10 cellular contexts compared by ENCODE assay signal in the genomic region with DNA sequence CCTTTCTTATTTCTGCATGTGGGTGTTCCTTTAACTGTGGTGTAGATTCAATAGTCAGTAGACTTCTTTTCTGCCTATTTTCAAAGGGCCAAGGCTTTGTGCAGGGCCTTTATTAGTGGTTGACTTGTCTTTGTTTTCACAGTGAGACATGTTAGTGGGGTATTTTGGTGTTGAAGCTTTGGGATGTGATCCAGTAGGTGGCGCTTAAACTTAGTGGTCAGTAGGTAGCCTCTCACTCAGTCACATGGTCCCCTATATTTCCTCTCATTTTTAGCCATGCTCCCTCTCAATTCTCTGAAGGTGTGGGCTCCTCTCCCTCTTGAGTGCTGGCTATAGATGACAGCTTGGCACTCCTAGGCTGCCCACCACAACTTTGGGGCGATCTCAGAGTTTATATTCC. TPM values are rescaled to one million over a fixed set of nuclear protein-coding genes. Genes with fewer than 3 reads are reported as not detected.
DNase-seq lines count a peak whose midpoint lies in the region; ATAC-seq and TF ChIP-seq lines count a peak whose summit lies in the region.
"Had no signal": no experiment of that assay in that cellular context is flagged by ENCODE, and none has a peak within 500 bp of the region (broad histone marks: within the 10 kb centered on the region; RNA-seq: fewer than 3 reads in every experiment).

No MANE protein-coding gene starts in this region.

- CTCF ChIA-PET in HCT116 (lab: Charles Lee) = no interaction called here

- no peaks in the 10 kb centered on the region for H3K79me2 ChIP-seq in HCT116 (ENCODE audit: insufficient read depth, low read length)

- no peaks in the 10 kb centered on the region for H3K9me2 ChIP-seq in HCT116 (ENCODE audit: insufficient read depth)

- DNase-seq in GM03348 (ENCODE audit: low spot score) (peak; percentile 37), HCT116 (ENCODE audit: low read depth, low spot score) (no peak), SK-MEL-5 (ENCODE audit: low read depth, low spot score) (peak; percentile 63), kidney tubule cell (ENCODE audit: low spot score) (peak; percentile 26), T-helper 9 cell (no peak), SW 1271 (lab: John Stamatoyannopoulos, UW) (no peak), CD14-positive monocyte (ENCODE audit: low spot score) (no peak), Right ventricle myocardium superior (no peak)

- peak; percentile 89 for ATAC-seq in HCT116
- ATAC-seq in Right ventricle myocardium superior (ENCODE audit: poor library complexity) = no peak

- H3K4me3 ChIP-seq in HCT116 (replicated peaks in 1 of 2; ENCODE audit: low read depth in 1 of 2, low read length in 2 of 2) = no peak overlapping the region

- H3K9me3 ChIP-seq in HCT116 (ENCODE audit: control insufficient read depth in 1 of 2, insufficient read depth in 1 of 2, low read depth in 1 of 2, low read length in 2 of 2) = no peaks in the 10 kb centered on the region

- no peak overlapping the region for H3K27ac ChIP-seq in HCT116 (ENCODE audit: low read depth, low read length)
- H3K27ac ChIP-seq: epithelial cell of prostate had no signal

- peaks cover 2 to 4% (median 2%) of the 10 kb centered on the region in 3 donors for H3K27me3 Mint-ChIP-seq in CD14-positive monocyte (ENCODE audit: low read depth in 3 of 3)

- RAD21 ChIA-PET in HCT116 (lab: Charles Lee; ENCODE audit: low non-redundant PET in 1 of 2, low total read pairs in 2 of 2, uncharacterized antibody in 2 of 2, unreplicated experiment in 2 of 2) = interaction anchor here in 1 of 2 experiments (0.6 kb wide), 1 partner anchor 551 kb away, joined by 3 read pairs; no protein-coding TSS in a partner anchor

- no peak overlapping the region for H3K27ac Mint-ChIP-seq in CD14-positive monocyte
- H3K27ac Mint-ChIP-seq: T-helper 2 cell treated with Interferon-gamma antibody and Interleukin-4, amounts not matched to agents 5 μg/mL and 100 μg/mL, for 36 hours had no signal

- peak overlapping the region; percentile 44 for H2AFZ ChIP-seq in HCT116 (ENCODE audit: low read depth, low read length, poor library complexity, severe bottlenecking)

- H3K27me3 ChIP-seq in HCT116 (ENCODE audit: insufficient read depth, low read length) = no peaks in the 10 kb centered on the region; the same call in 1 of the 2 replicates

- no TSS peak for BruUV-seq in HCT116 (replicated peaks; lab: Mats Ljungman, UMichigan)

- no peaks in the 10 kb centered on the region for H3K36me3 Mint-ChIP-seq in CD14-positive monocyte

- no peaks in the 10 kb centered on the region for H3K4me1 ChIP-seq in HCT116 (ENCODE audit: control insufficient read depth in 1 of 2, insufficient read depth in 2 of 2, low read length in 2 of 2)

- POLR2A ChIA-PET in HCT116 (lab: Charles Lee) = no interaction called here

- no peak for TF ChIP-seq POLR2A in HCT116 (IDR thresholded peaks at IDR 0.05; ENCODE audit: borderline replicate concordance, extremely low read depth, insufficient read depth, insufficient read length)

- H3K9me3 Mint-ChIP-seq in CD14-positive monocyte = peaks cover 6 to 26% (median 14%) of the 10 kb centered on the region in 7 donors

- intact Hi-C loops in HCT116 (cut with micrococcal nuclease) (no loop called here), CD14-positive monocyte (cut with micrococcal nuclease) (no loop called here), Right ventricle myocardium superior (cut with DNase I) (no loop called here)

- no peaks in the 10 kb centered on the region for H3K36me3 ChIP-seq in HCT116 (ENCODE audit: control insufficient read depth in 1 of 2, insufficient read depth in 2 of 2, low read length in 2 of 2)

- H3K4me1 Mint-ChIP-seq in CD14-positive monocyte = peaks cover 2% of the 10 kb centered on the region

- TF ChIP-seq RAD21 in HCT116 (IDR thresholded peaks at IDR 0.05; ENCODE audit: low read depth) = peak; percentile 47

- in situ Hi-C loops in SK-MEL-5 (cut with HindIII; ENCODE audit: low pct_unique_long_range_greater_than_20kb, low sequenced_read_pairs) = no loop called here

- TF ChIP-seq CTCF in HCT116 (IDR thresholded peaks at IDR 0.05 in 2 of 3, conservative IDR thresholded peaks at IDR 0.05 in 1 of 3; ENCODE audit: borderline replicate concordance in 1 of 3, insufficient read depth in 1 of 3, low read depth in 2 of 3, low read length in 2 of 3) (peak in 2 of 3 experiments; percentile 54 to 61; a peak in 4 of 6 replicates), CD14-positive monocyte (IDR thresholded peaks at IDR 0.05) (no peak)

- H3K9ac ChIP-seq in HCT116 (ENCODE audit: low read length) = no peak overlapping the region

- no peak overlapping the region for H3K4me2 ChIP-seq in HCT116 (ENCODE audit: low read length)

- no peaks in the 10 kb centered on the region for H4K20me1 ChIP-seq in HCT116 (ENCODE audit: insufficient read depth)

- H3K4me3 Mint-ChIP-seq in CD14-positive monocyte = no peak overlapping the region
- H3K4me3 Mint-ChIP-seq: T-helper 2 cell treated with Interferon-gamma antibody and Interleukin-4, amounts not matched to agents 5 μg/mL and 100 μg/mL, for 36 hours had no signal

TF ChIP-seq in HCT116, 20 proteins besides CTCF, POLR2A, EP300 and RAD21:
- TF ChIP-seq ZNF274 (IDR thresholded peaks at IDR 0.05; ENCODE audit: low read depth, low read length) (no peak), EZH2phosphoT487 (IDR thresholded peaks at IDR 0.05; ENCODE audit: borderline replicate concordance) (no peak), TCF7L2 (IDR thresholded peaks at IDR 0.05; ENCODE audit: borderline replicate concordance, extremely low read depth, insufficient read depth, insufficient read length) (no peak), FOSL1 (IDR thresholded peaks at IDR 0.05; ENCODE audit: low read depth) (no peak), SRF (IDR thresholded peaks at IDR 0.05; ENCODE audit: low read depth) (no peak), POLR2AphosphoS5 (IDR thresholded peaks at IDR 0.05; ENCODE audit: low read depth, low read length) (no peak), ELF1 (IDR thresholded peaks at IDR 0.05; ENCODE audit: borderline replicate concordance, low read depth) (no peak), SP1 (IDR thresholded peaks at IDR 0.05; ENCODE audit: low read depth) (no peak), JUND (IDR thresholded peaks at IDR 0.05) (no peak), CEBPB (IDR thresholded peaks at IDR 0.05; ENCODE audit: low read depth) (no peak), SIN3A (IDR thresholded peaks at IDR 0.05; ENCODE audit: low read depth) (no peak)
- TF ChIP-seq, protein P1, sequence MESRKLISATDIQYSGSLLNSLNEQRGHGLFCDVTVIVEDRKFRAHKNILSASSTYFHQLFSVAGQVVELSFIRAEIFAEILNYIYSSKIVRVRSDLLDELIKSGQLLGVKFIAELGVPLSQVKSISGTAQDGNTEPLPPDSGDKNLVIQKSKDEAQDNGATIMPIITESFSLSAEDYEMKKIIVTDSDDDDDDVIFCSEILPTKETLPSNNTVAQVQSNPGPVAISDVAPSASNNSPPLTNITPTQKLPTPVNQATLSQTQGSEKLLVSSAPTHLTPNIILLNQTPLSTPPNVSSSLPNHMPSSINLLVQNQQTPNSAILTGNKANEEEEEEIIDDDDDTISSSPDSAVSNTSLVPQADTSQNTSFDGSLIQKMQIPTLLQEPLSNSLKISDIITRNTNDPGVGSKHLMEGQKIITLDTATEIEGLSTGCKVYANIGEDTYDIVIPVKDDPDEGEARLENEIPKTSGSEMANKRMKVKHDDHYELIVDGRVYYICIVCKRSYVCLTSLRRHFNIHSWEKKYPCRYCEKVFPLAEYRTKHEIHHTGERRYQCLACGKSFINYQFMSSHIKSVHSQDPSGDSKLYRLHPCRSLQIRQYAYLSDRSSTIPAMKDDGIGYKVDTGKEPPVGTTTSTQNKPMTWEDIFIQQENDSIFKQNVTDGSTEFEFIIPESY (IDR thresholded peaks at IDR 0.05; ENCODE audit: extremely low read depth, insufficient replicate concordance, low read length) = no peak
- TF ChIP-seq, protein P2, sequence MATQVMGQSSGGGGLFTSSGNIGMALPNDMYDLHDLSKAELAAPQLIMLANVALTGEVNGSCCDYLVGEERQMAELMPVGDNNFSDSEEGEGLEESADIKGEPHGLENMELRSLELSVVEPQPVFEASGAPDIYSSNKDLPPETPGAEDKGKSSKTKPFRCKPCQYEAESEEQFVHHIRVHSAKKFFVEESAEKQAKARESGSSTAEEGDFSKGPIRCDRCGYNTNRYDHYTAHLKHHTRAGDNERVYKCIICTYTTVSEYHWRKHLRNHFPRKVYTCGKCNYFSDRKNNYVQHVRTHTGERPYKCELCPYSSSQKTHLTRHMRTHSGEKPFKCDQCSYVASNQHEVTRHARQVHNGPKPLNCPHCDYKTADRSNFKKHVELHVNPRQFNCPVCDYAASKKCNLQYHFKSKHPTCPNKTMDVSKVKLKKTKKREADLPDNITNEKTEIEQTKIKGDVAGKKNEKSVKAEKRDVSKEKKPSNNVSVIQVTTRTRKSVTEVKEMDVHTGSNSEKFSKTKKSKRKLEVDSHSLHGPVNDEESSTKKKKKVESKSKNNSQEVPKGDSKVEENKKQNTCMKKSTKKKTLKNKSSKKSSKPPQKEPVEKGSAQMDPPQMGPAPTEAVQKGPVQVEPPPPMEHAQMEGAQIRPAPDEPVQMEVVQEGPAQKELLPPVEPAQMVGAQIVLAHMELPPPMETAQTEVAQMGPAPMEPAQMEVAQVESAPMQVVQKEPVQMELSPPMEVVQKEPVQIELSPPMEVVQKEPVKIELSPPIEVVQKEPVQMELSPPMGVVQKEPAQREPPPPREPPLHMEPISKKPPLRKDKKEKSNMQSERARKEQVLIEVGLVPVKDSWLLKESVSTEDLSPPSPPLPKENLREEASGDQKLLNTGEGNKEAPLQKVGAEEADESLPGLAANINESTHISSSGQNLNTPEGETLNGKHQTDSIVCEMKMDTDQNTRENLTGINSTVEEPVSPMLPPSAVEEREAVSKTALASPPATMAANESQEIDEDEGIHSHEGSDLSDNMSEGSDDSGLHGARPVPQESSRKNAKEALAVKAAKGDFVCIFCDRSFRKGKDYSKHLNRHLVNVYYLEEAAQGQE (IDR thresholded peaks at IDR 0.05; ENCODE audit: low read depth) = no peak

RNA-seq across cellular contexts. Expression of a gene that starts 23.4 kb away (rescaled TPM):
- total RNA-seq in HCT116 (2021; ENCODE audit: unreplicated experiment) (5.5 TPM), Right ventricle myocardium superior (5.2 TPM)
- polyA plus RNA-seq in HCT116 (2012) = 2.2 TPM in 2 replicates
- total RNA-seq in SK-MEL-5 (2014; rRNA removed; shearing (Covaris generic)) = 4.4 and 5.4 TPM in 2 replicates
- 2.2 and 3.1 TPM in 2 replicates for polyA plus RNA-seq in SK-MEL-5 (2015; cell fraction: cytosol; rRNA removed)
- 8.8 and 9.2 TPM in 2 replicates for polyA plus RNA-seq in SK-MEL-5 (2015; cell fraction: nucleus; rRNA removed)
- 1 to 10 TPM; 6.6 to 8.3 TPM for polyA plus RNA-seq in CD14-positive monocyte

Comparison
In these comparisons a context has a peak if more than half of its experiments do, and no peak if none do; other contexts are left out.
1. DNase-seq: peak in GM03348 (single experiment), SK-MEL-5 (single experiment) and kidney tubule cell (single experiment); none in HCT116 (single experiment), T-helper 9 cell (single experiment), SW 1271 (0 of 2), CD14-positive monocyte (single experiment) and Right ventricle myocardium superior (single experiment).